ENCODE assay signal across 1 cellular context in the genomic region with DNA sequence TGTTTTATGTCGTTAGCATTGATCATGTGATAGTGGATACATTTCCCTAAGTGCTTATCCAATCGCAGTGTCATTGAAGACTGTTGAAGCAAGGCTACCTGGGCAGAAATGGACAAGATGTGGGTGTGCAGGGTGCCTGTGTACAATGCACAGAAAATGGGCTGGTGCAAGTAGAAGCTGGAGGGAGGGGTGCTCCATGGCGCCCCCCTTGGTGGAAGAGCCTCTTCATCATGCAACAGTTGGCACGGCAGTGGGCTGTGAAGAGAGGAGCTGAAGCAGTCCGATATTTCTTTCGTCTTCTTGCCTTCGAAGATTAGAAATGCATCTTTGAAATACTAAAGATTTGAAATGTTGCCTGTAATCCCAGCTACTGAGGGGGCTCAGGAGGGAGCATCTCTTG.
TF ChIP-seq lines count a peak whose summit lies in the region.

No MANE protein-coding gene starts in this region.

TF ChIP-seq in WTC11, 78 proteins besides CTCF, POLR2A, EP300 and RAD21 (continued from another document):
- TF ChIP-seq, protein P1, sequence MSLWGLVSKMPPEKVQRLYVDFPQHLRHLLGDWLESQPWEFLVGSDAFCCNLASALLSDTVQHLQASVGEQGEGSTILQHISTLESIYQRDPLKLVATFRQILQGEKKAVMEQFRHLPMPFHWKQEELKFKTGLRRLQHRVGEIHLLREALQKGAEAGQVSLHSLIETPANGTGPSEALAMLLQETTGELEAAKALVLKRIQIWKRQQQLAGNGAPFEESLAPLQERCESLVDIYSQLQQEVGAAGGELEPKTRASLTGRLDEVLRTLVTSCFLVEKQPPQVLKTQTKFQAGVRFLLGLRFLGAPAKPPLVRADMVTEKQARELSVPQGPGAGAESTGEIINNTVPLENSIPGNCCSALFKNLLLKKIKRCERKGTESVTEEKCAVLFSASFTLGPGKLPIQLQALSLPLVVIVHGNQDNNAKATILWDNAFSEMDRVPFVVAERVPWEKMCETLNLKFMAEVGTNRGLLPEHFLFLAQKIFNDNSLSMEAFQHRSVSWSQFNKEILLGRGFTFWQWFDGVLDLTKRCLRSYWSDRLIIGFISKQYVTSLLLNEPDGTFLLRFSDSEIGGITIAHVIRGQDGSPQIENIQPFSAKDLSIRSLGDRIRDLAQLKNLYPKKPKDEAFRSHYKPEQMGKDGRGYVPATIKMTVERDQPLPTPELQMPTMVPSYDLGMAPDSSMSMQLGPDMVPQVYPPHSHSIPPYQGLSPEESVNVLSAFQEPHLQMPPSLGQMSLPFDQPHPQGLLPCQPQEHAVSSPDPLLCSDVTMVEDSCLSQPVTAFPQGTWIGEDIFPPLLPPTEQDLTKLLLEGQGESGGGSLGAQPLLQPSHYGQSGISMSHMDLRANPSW (CRISPR knock-in tag; conservative IDR thresholded peaks at IDR 0.05; ENCODE audit: low read depth): no peak
- TF ChIP-seq, protein P2, sequence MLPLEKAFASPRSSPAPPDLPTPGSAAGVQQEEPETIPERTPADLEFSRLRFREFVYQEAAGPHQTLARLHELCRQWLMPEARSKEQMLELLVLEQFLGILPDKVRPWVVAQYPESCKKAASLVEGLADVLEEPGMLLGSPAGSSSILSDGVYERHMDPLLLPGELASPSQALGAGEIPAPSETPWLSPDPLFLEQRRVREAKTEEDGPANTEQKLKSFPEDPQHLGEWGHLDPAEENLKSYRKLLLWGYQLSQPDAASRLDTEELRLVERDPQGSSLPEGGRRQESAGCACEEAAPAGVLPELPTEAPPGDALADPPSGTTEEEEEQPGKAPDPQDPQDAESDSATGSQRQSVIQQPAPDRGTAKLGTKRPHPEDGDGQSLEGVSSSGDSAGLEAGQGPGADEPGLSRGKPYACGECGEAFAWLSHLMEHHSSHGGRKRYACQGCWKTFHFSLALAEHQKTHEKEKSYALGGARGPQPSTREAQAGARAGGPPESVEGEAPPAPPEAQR (CRISPR knock-in tag; IDR thresholded peaks at IDR 0.05): no peak
- no peak for TF ChIP-seq TEAD1 (CRISPR knock-in tag; IDR thresholded peaks at IDR 0.05)
- no peak for TF ChIP-seq GRHL2 (CRISPR knock-in tag; IDR thresholded peaks at IDR 0.05; ENCODE audit: insufficient replicate concordance, severe bottlenecking)
